22 cellular contexts compared by ENCODE assay signal in the genomic region with DNA sequence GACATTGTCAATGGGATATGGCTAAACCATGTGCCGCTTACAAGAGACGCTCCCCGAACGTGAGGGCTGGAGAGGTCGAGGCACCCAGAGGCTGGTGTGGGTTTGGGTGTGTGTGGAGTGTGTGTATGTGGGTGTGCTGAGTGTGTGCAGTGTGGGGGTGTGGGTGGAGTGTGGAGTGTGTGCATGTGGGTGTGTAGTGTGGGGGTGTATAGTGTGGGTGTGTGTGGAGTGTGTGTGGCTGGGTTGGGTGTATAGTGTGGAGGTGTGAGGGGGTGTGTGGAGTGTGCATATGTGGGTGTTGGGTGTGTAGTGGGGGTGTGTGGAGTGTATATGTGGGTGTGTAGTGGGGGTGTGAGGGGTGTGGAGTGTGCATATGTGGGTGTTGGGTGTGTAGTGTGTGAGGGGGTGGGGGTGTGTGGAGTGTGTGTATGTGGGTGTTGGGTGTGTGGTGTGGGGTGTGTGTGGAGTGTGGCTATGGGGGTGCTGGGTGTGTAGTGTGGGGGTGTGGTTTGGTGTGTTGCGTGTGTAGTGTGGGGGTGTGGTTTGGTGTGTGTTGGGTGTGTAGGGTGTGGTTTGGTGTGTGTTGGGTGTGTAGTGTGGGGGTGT. TPM values are rescaled to one million over a fixed set of nuclear protein-coding genes. Genes with fewer than 3 reads are reported as not detected.
A peak's percentile ranks its signal among the peaks of the same experiment; 100 is the strongest.
DNase-seq lines count a peak whose midpoint lies in the region; ATAC-seq, FAIRE-seq and TF ChIP-seq lines count a peak whose summit lies in the region.
"Had no signal": no experiment of that assay in that cellular context is flagged by ENCODE, and none has a peak within 500 bp of the region (broad histone marks: within the 10 kb centered on the region; RNA-seq: fewer than 3 reads in every experiment).

No MANE protein-coding gene starts in this region.

- H3K36me3 ChIP-seq in mucosa of descending colon (ENCODE audit: low read depth) = no peaks in the 10 kb centered on the region
- H3K36me3 ChIP-seq: transverse colon had no signal

- no peaks in the 10 kb centered on the region for H3K36me3 Mint-ChIP-seq in CD4-positive, alpha-beta T cell (ENCODE audit: low read depth)

- no peak for ATAC-seq in CD4-positive, alpha-beta T cell (ENCODE audit: poor library complexity)
- ATAC-seq in esophagus mucosa = peak; percentile 11
- ATAC-seq in mucosa of descending colon = no peak
- no peak for ATAC-seq in GM18511 (IDR thresholded peaks at IDR 0.05; ENCODE audit: unreplicated experiment)
- ATAC-seq: GM23338; left colon; naive thymus-derived CD4-positive, alpha-beta T cell had no signal

- no peak for TF ChIP-seq CTCF in CD4-positive, alpha-beta T cell (IDR thresholded peaks at IDR 0.05)
- no peak for TF ChIP-seq CTCF in mucosa of descending colon (IDR thresholded peaks at IDR 0.05)

- no peak overlapping the region for H3K4me3 ChIP-seq in mucosa of descending colon
- H3K4me3 ChIP-seq: GM23338, transverse colon had no signal

- FAIRE-seq in HTR-8/SVneo (lab: Jason Lieb, UNC) (peak; percentile 82), GM19239 (lab: Jason Lieb, UNC) (no peak)

- no peak overlapping the region for H3K27ac ChIP-seq in CD4-positive, alpha-beta T cell (ENCODE audit: low read depth, low read length)
- H3K27ac ChIP-seq: C4-2B, epithelial cell of prostate, KMS-11, parathyroid adenoma, transverse colon had no signal

- intact Hi-C loops in CD4-positive, alpha-beta T cell (cut with DNase I, micrococcal nuclease) = no loop called here
- intact Hi-C loops in mucosa of descending colon (cut with DNase I, micrococcal nuclease) = no loop called here

- DNase-seq in CD4-positive, alpha-beta T cell = peak in 1 of 10 experiments; percentile 2
- DNase-seq in HTR-8/SVneo (ENCODE audit: insufficient read length, low spot score) (no peak), mucosa of descending colon (peak in 2 of 3 donors; percentile 13 to 15), GM19239 (ENCODE audit: insufficient read length, low spot score) (no peak), DMS153 treated with DMSO at 0.1 percent for 48 hours (lab: John Stamatoyannopoulos, UW; ENCODE audit: unreplicated experiment) (no peak)
- DNase-seq in activated CD8-positive, alpha-beta memory T cell treated with anti-CD3 and anti-CD28 coated beads, Interleukin-2, amount 50 U/mL, for 48 hours = no peak
- DNase-seq: activated CD4-positive, alpha-beta T cell treated with anti-CD3 and anti-CD28 coated beads for 1 hour; activated naive CD8-positive, alpha-beta T cell treated with anti-CD3 and anti-CD28 coated beads, Interleukin-2, amount 10 ng/mL, durations not matched to agents 7 days and 5 days; left colon; naive thymus-derived CD4-positive, alpha-beta T cell; NCI-H2171; NCI-H510A treated with DMSO at 0.1 percent for 48 hours; NK-92 treated with Interleukin-12 subunit alpha and Interleukin-12 subunit beta, amount 100 ng/mL, for 24 hours; stimulated activated CD8-positive, alpha-beta memory T cell treated with anti-CD3 and anti-CD28 coated beads, Interleukin-4, amount 100 ng/mL, for 48 hours; transverse colon had no signal

- POLR2A ChIA-PET in CD4-positive, alpha-beta T cell (lab: Charles Lee) = no interaction called here

- peak overlapping the region; percentile 13 for H3K27ac Mint-ChIP-seq in CD4-positive, alpha-beta T cell
- H3K27ac Mint-ChIP-seq: activated naive CD8-positive, alpha-beta T cell treated with anti-CD3 and anti-CD28 coated beads, Interleukin-2, amount 10 ng/mL, durations not matched to agents 7 days and 5 days; GM23338 had no signal

- CTCF ChIA-PET in CD4-positive, alpha-beta T cell (lab: Charles Lee) = no interaction called here

- H3K27me3 Mint-ChIP-seq in CD4-positive, alpha-beta T cell = no peaks in the 10 kb centered on the region
- H3K27me3 Mint-ChIP-seq: activated naive CD8-positive, alpha-beta T cell treated with anti-CD3 and anti-CD28 coated beads, Interleukin-2, amount 10 ng/mL, durations not matched to agents 7 days and 5 days; naive thymus-derived CD4-positive, alpha-beta T cell had no signal

- H3K9me3 Mint-ChIP-seq in CD4-positive, alpha-beta T cell = no peaks in the 10 kb centered on the region
- H3K9me3 Mint-ChIP-seq: GM23338 had no signal

- no peak overlapping the region for H3K4me3 Mint-ChIP-seq in CD4-positive, alpha-beta T cell
- H3K4me3 Mint-ChIP-seq: activated naive CD8-positive, alpha-beta T cell treated with anti-CD3 and anti-CD28 coated beads, Interleukin-2, amount 10 ng/mL, durations not matched to agents 7 days and 5 days; GM23338 had no signal

- no peaks in the 10 kb centered on the region for H3K4me1 Mint-ChIP-seq in CD4-positive, alpha-beta T cell (ENCODE audit: low read depth)
- H3K4me1 Mint-ChIP-seq: GM23338 had no signal

- H3K4me1 ChIP-seq in mucosa of descending colon (ENCODE audit: low read depth) = no peaks in the 10 kb centered on the region
- H3K4me1 ChIP-seq: parathyroid adenoma, transverse colon had no signal

- no peaks in the 10 kb centered on the region for H3K27me3 ChIP-seq in CD4-positive, alpha-beta T cell (ENCODE audit: control insufficient read depth, insufficient read depth, low read length)

- no peaks in the 10 kb centered on the region for H3K9me3 ChIP-seq in CD4-positive, alpha-beta T cell (ENCODE audit: control insufficient read depth, low read length)
- H3K9me3 ChIP-seq in mucosa of descending colon = no peaks in the 10 kb centered on the region
- H3K9me3 ChIP-seq: transverse colon had no signal

RNA-seq across cellular contexts. Expression of a gene that starts 42.2 kb away (rescaled TPM):
- 10 to 100 TPM; 11.5 to 12.0 TPM for total RNA-seq in CD4-positive, alpha-beta T cell
- total RNA-seq in esophagus mucosa = 3.1 TPM
- total RNA-seq in mucosa of descending colon = 10 to 100 TPM; 12.6 to 22.8 (median 12.7) TPM

Comparison
In these comparisons a context has a peak if more than half of its experiments do, and no peak if none do; other contexts are left out.
1. DNase-seq: peak in mucosa of descending colon (2 of 3); none in HTR-8/SVneo (single experiment), activated CD8-positive, alpha-beta memory T cell treated with anti-CD3 and anti-CD28 coated beads, Interleukin-2, amount 50 U/mL, for 48 hours (single experiment), GM19239 (single experiment) and DMS153 treated with DMSO at 0.1 percent for 48 hours (single experiment).